ENCODE assay signal across 18 cellular contexts in genomic region chr1:228304766-228305395, GRCh38.
"Had no signal": no experiment of that assay in that cellular context is flagged by ENCODE, and none has a peak within 500 bp of the region (broad histone marks: within the 10 kb centered on the region; RNA-seq: fewer than 3 reads in every experiment).

No MANE protein-coding gene starts in this region.

- H3K4me1 ChIP-seq: spleen, tibial artery had no signal

- H3K27ac ChIP-seq: spleen, tibial artery had no signal

- H3K27ac Mint-ChIP-seq: activated CD4-positive, alpha-beta memory T cell treated with anti-CD3 and anti-CD28 coated beads, Interleukin-2, amount 10 ng/mL, durations not matched to agents 7 days and 5 days; activated naive CD8-positive, alpha-beta T cell treated with anti-CD3 and anti-CD28 coated beads, Interleukin-2, amount 10 ng/mL, durations not matched to agents 7 days and 5 days; immature natural killer cell; memory B cell had no signal

- DNase-seq: activated CD4-positive, alpha-beta memory T cell treated with anti-CD3 and anti-CD28 coated beads, Interleukin-2, amount 10 ng/mL, durations not matched to agents 7 days and 5 days; activated CD4-positive, alpha-beta T cell treated with anti-CD3 and anti-CD28 coated beads for 48 hours; activated naive CD4-positive, alpha-beta T cell treated with Interleukin-2 at 50 U/mL for 16 hours; activated naive CD8-positive, alpha-beta T cell treated with anti-CD3 and anti-CD28 coated beads, Interleukin-2, amount 10 ng/mL, durations not matched to agents 7 days and 5 days; activated T-cell treated with anti-CD3 and anti-CD28 coated beads for 4 hours; amniotic stem cell; erythroblast; foreskin fibroblast; immature natural killer cell; kidney glomerular epithelial cell; nephron progenitor cell; stimulated activated CD4-positive, alpha-beta T cell treated with anti-CD3 and anti-CD28 coated beads, Interleukin-4, amount 100 ng/mL, for 1 hour; stimulated activated naive CD8-positive, alpha-beta T cell treated with anti-CD3 and anti-CD28 coated beads, Interleukin-15, Interleukin-2, amounts not matched to agents 100 U/mL and 50 U/mL, for 24 hours; substantia nigra had no signal

- H3K27me3 ChIP-seq: spleen had no signal

- H3K4me3 Mint-ChIP-seq: activated CD4-positive, alpha-beta memory T cell treated with anti-CD3 and anti-CD28 coated beads, Interleukin-2, amount 10 ng/mL, durations not matched to agents 7 days and 5 days; activated naive CD8-positive, alpha-beta T cell treated with anti-CD3 and anti-CD28 coated beads, Interleukin-2, amount 10 ng/mL, durations not matched to agents 7 days and 5 days; immature natural killer cell; memory B cell; nephron progenitor cell had no signal

- H3K4me3 ChIP-seq: spleen, tibial artery had no signal

- H3K27me3 Mint-ChIP-seq: activated CD4-positive, alpha-beta memory T cell treated with anti-CD3 and anti-CD28 coated beads, Interleukin-2, amount 10 ng/mL, durations not matched to agents 7 days and 5 days; activated naive CD8-positive, alpha-beta T cell treated with anti-CD3 and anti-CD28 coated beads, Interleukin-2, amount 10 ng/mL, durations not matched to agents 7 days and 5 days had no signal

- H3K4me1 Mint-ChIP-seq: activated CD4-positive, alpha-beta memory T cell treated with anti-CD3 and anti-CD28 coated beads, Interleukin-2, amount 10 ng/mL, durations not matched to agents 7 days and 5 days; activated naive CD8-positive, alpha-beta T cell treated with anti-CD3 and anti-CD28 coated beads, Interleukin-2, amount 10 ng/mL, durations not matched to agents 7 days and 5 days; immature natural killer cell; memory B cell had no signal

- ATAC-seq: SK-N-SH treated with all-trans-retinoic acid at 6 μM for 48 hours; stimulated activated naive CD8-positive, alpha-beta T cell treated with anti-CD3 and anti-CD28 coated beads, Interleukin-15, Interleukin-2, amounts not matched to agents 100 U/mL and 50 U/mL, for 24 hours had no signal
